Comparison of ENCODE assay signal across 9 cellular contexts in genomic region chr1:110874303-110875215, GRCh38. TPM values are rescaled to one million over a fixed set of nuclear protein-coding genes. Genes with fewer than 3 reads are reported as not detected.
DNase-seq lines count a peak whose midpoint lies in the region; ATAC-seq and TF ChIP-seq lines count a peak whose summit lies in the region.
"Had no signal": no experiment of that assay in that cellular context is flagged by ENCODE, and none has a peak within 500 bp of the region (broad histone marks: within the 10 kb centered on the region; RNA-seq: fewer than 3 reads in every experiment).

No MANE protein-coding gene starts in this region.

- peaks cover 27% of the 10 kb centered on the region for H3K36me3 Mint-ChIP-seq in CD4-positive, CD25-positive, alpha-beta regulatory T cell
- H3K36me3 Mint-ChIP-seq in activated T-cell treated with anti-CD3 and anti-CD28 coated beads, Interleukin-2, amount 50 U/mL, for 72 hours (ENCODE audit: insufficient read depth in 2 of 2), result peaks cover 15 to 34% of the 10 kb centered on the region in 2 donors
- peaks cover 35 to 36% of the 10 kb centered on the region in 2 donors for H3K36me3 Mint-ChIP-seq in naive B cell

- peak overlapping the region; percentile 96 for H3K27ac ChIP-seq in CD4-positive, CD25-positive, alpha-beta regulatory T cell (ENCODE audit: insufficient read depth, low read length, poor library complexity, severe bottlenecking)
- H3K27ac ChIP-seq in HL-60 (replicated peaks), result peak overlapping the region; percentile 78
- H3K27ac ChIP-seq: foreskin keratinocyte had no signal

- H3K27ac Mint-ChIP-seq in CD4-positive, CD25-positive, alpha-beta regulatory T cell, result peak overlapping the region; percentile 95 to 99 (median 97)
- H3K27ac Mint-ChIP-seq in activated T-cell treated with anti-CD3 and anti-CD28 coated beads, Interleukin-2, amount 50 U/mL, for 72 hours, result peak overlapping the region; percentile 96
- peak overlapping the region; percentile 93 to 99 (median 97) for H3K27ac Mint-ChIP-seq in naive B cell

- H3K4me3 ChIP-seq in CD4-positive, CD25-positive, alpha-beta regulatory T cell (ENCODE audit: low read depth, low read length), result peak overlapping the region; percentile 99
- peak overlapping the region; percentile 57 for H3K4me3 ChIP-seq in HL-60 (replicated peaks; ENCODE audit: insufficient read depth, low read length)

- ATAC-seq in CD4-positive, CD25-positive, alpha-beta regulatory T cell (ENCODE audit: low read depth in 2 of 2), result no peak
- ATAC-seq in activated T-cell treated with anti-CD3 and anti-CD28 coated beads, Interleukin-2, amount 50 U/mL, for 72 hours (replicated peaks in 1 of 2), result peak in 1 of 2 donors; percentile 3
- no peak for ATAC-seq in naive B cell (ENCODE audit: low read depth in 2 of 2)
- no peak for ATAC-seq in GM21723 (IDR thresholded peaks at IDR 0.05; ENCODE audit: unreplicated experiment)
- ATAC-seq: foreskin keratinocyte had no signal

- H3K4me1 ChIP-seq in CD4-positive, CD25-positive, alpha-beta regulatory T cell (ENCODE audit: control insufficient read depth, insufficient read depth, low read length, poor library complexity, severe bottlenecking), result peaks cover 65% of the 10 kb centered on the region
- H3K4me1 ChIP-seq: foreskin keratinocyte had no signal

- no peaks in the 10 kb centered on the region for H3K27me3 ChIP-seq in CD4-positive, CD25-positive, alpha-beta regulatory T cell (ENCODE audit: control insufficient read depth, insufficient read depth, low read length)
- no peaks in the 10 kb centered on the region for H3K27me3 ChIP-seq in HL-60 (ENCODE audit: insufficient read depth, poor library complexity, severe bottlenecking)
- H3K27me3 ChIP-seq: foreskin keratinocyte had no signal

- H3K27me3 Mint-ChIP-seq in CD4-positive, CD25-positive, alpha-beta regulatory T cell, result no peaks in the 10 kb centered on the region
- H3K27me3 Mint-ChIP-seq in activated T-cell treated with anti-CD3 and anti-CD28 coated beads, Interleukin-2, amount 50 U/mL, for 72 hours (ENCODE audit: low read depth), result no peaks in the 10 kb centered on the region
- no peaks in the 10 kb centered on the region for H3K27me3 Mint-ChIP-seq in naive B cell

- peak overlapping the region; percentile 93 to 99 (median 97) for H3K4me3 Mint-ChIP-seq in CD4-positive, CD25-positive, alpha-beta regulatory T cell
- peak overlapping the region; percentile 99 for H3K4me3 Mint-ChIP-seq in activated T-cell treated with anti-CD3 and anti-CD28 coated beads, Interleukin-2, amount 50 U/mL, for 72 hours
- peak overlapping the region; percentile 87 to 98 (median 97) for H3K4me3 Mint-ChIP-seq in naive B cell

- no peaks in the 10 kb centered on the region for H3K9me3 ChIP-seq in CD4-positive, CD25-positive, alpha-beta regulatory T cell (ENCODE audit: control insufficient read depth in 2 of 2, low read length in 2 of 2)

- H3K36me3 ChIP-seq in CD4-positive, CD25-positive, alpha-beta regulatory T cell (ENCODE audit: control insufficient read depth, insufficient read depth, low read length), result peaks cover 3% of the 10 kb centered on the region

- no peaks in the 10 kb centered on the region for H3K9me3 Mint-ChIP-seq in CD4-positive, CD25-positive, alpha-beta regulatory T cell
- peaks cover 0 to 1% of the 10 kb centered on the region in 2 donors for H3K9me3 Mint-ChIP-seq in activated T-cell treated with anti-CD3 and anti-CD28 coated beads, Interleukin-2, amount 50 U/mL, for 72 hours
- H3K9me3 Mint-ChIP-seq in naive B cell, result peaks cover 0 to 2% (median 0%) of the 10 kb centered on the region in 7 donors

- peak in 1 of 3 donors; percentile 76 for DNase-seq in CD4-positive, CD25-positive, alpha-beta regulatory T cell
- DNase-seq in HL-60 (ENCODE audit: low read depth in 1 of 2, low spot score in 1 of 2), result peak; percentile 45 to 56
- peak in 1 of 2 donors; percentile 21 for DNase-seq in activated T-cell treated with anti-CD3 and anti-CD28 coated beads, Interleukin-2, amount 50 U/mL, for 72 hours
- DNase-seq in naive B cell, result no peak
- no peak for DNase-seq in NCI-H2171 (lab: John Stamatoyannopoulos, UW)
- no peak for DNase-seq in HT-29 (ENCODE audit: low spot score)
- DNase-seq in D341Med (ENCODE audit: low spot score), result no peak
- DNase-seq: foreskin keratinocyte had no signal

- TF ChIP-seq CTCF in HL-60 (IDR thresholded peaks at IDR 0.05; ENCODE audit: insufficient read depth, low read length), result no peak

- H3K4me1 Mint-ChIP-seq in CD4-positive, CD25-positive, alpha-beta regulatory T cell, result peaks cover 13 to 54% (median 40%) of the 10 kb centered on the region in 4 donors
- peaks cover 64% of the 10 kb centered on the region for H3K4me1 Mint-ChIP-seq in activated T-cell treated with anti-CD3 and anti-CD28 coated beads, Interleukin-2, amount 50 U/mL, for 72 hours (ENCODE audit: low read depth)
- peaks cover 56 to 65% (median 59%) of the 10 kb centered on the region in 3 donors for H3K4me1 Mint-ChIP-seq in naive B cell

RNA-seq across cellular contexts. Expression of gene CD53, which starts 1.6 kb away (rescaled TPM):
- 397 TPM for total RNA-seq in CD4-positive, CD25-positive, alpha-beta regulatory T cell
- 1,000 to 10,000 TPM; 1,052 to 1,251 (median 1,177) TPM for polyA plus RNA-seq in CD4-positive, CD25-positive, alpha-beta regulatory T cell
- 100 to 1,000 TPM; 170 to 249 TPM for total RNA-seq in activated T-cell treated with anti-CD3 and anti-CD28 coated beads, Interleukin-2, amount 50 U/mL, for 72 hours
- polyA plus RNA-seq in naive B cell (ENCODE audit: low read depth in 6 of 6), result 1,000 to 10,000 TPM; 1,145 to 1,609 (median 1,337) TPM
- not detected in 2 replicates for total RNA-seq in HT-29 (2014; rRNA removed; shearing (Covaris generic))
- total RNA-seq: foreskin keratinocyte had no signal
- polyA plus RNA-seq: foreskin keratinocyte had no signal

Comparison
In these comparisons a context has a peak if more than half of its experiments do, and no peak if none do; other contexts are left out.
1. DNase-seq: peak in HL-60 (2 of 2); none in naive B cell (single experiment), NCI-H2171 (single experiment), HT-29 (single experiment) and D341Med (single experiment).
2. RNA of gene CD53, which starts 1.6 kb away (total RNA-seq): 397 TPM in CD4-positive, CD25-positive, alpha-beta regulatory T cell (single experiment) and 170 to 249 TPM in activated T-cell treated with anti-CD3 and anti-CD28 coated beads, Interleukin-2, amount 50 U/mL, for 72 hours; not detected in HT-29; every median in the first group is over 100 times any median in the second.
3. Peak in every context shown above with its lines, with median percentiles within 50 percentile points of each other: H3K27ac Mint-ChIP-seq and H3K4me3 Mint-ChIP-seq.